8 cellular contexts compared by ENCODE assay signal in genomic region chr11:100855466-100856067, GRCh38.
DNase-seq lines count a peak whose midpoint lies in the region; ATAC-seq, FAIRE-seq and TF ChIP-seq lines count a peak whose summit lies in the region.

No MANE protein-coding gene starts in this region.

- peaks cover 0 to 3% (median 0%) of the 10 kb centered on the region in 9 donors for H3K9me3 Mint-ChIP-seq in naive thymus-derived CD8-positive, alpha-beta T cell

- H3K27ac Mint-ChIP-seq in naive thymus-derived CD8-positive, alpha-beta T cell, result no peak overlapping the region

- H3K9me3 ChIP-seq in OCI-LY7 (ENCODE audit: low read length) (no peaks in the 10 kb centered on the region), endothelial cell of umbilical vein (replicated peaks; ENCODE audit: control insufficient read depth, insufficient read depth, low read length) (no peaks in the 10 kb centered on the region), prostate gland (no peaks in the 10 kb centered on the region)
- no peaks in the 10 kb centered on the region for H3K9me3 ChIP-seq in effector memory CD4-positive, alpha-beta T cell (ENCODE audit: control insufficient read depth, low read length)

- H3K27me3 Mint-ChIP-seq in naive thymus-derived CD8-positive, alpha-beta T cell, result peaks cover 0 to 5% (median 2%) of the 10 kb centered on the region in 5 donors

- H3K4me1 ChIP-seq in OCI-LY7 (ENCODE audit: insufficient read depth, low read length, poor library complexity, severe bottlenecking) (no peaks in the 10 kb centered on the region), endothelial cell of umbilical vein (ENCODE audit: control insufficient read depth, extremely low read depth, insufficient read depth, low read length) (no peaks in the 10 kb centered on the region), prostate gland (replicated peaks) (no peaks in the 10 kb centered on the region)
- no peaks in the 10 kb centered on the region for H3K4me1 ChIP-seq in effector memory CD4-positive, alpha-beta T cell (ENCODE audit: control insufficient read depth, insufficient read depth, low read length, poor library complexity, severe bottlenecking)

- POLR2A ChIA-PET in OCI-LY7 (lab: Charles Lee), result no interaction called here
- POLR2A ChIA-PET in endothelial cell of umbilical vein (lab: Charles Lee), result no interaction called here
- POLR2A ChIA-PET in naive thymus-derived CD8-positive, alpha-beta T cell (lab: Charles Lee), result no interaction called here

- no peak overlapping the region for H3K4me3 Mint-ChIP-seq in naive thymus-derived CD8-positive, alpha-beta T cell

- H3K27me3 ChIP-seq in endothelial cell of umbilical vein (ENCODE audit: control insufficient read depth in 2 of 2, insufficient read depth in 2 of 2, low read length in 2 of 2), result no peaks in the 10 kb centered on the region
- no peaks in the 10 kb centered on the region for H3K27me3 ChIP-seq in prostate gland (replicated peaks; ENCODE audit: insufficient read depth)
- no peaks in the 10 kb centered on the region for H3K27me3 ChIP-seq in effector memory CD4-positive, alpha-beta T cell (replicated peaks; ENCODE audit: control insufficient read depth, insufficient read depth, low read length, poor library complexity, severe bottlenecking)

- H3K79me2 ChIP-seq in OCI-LY7 (ENCODE audit: insufficient read depth, low read depth, low read length) (no peaks in the 10 kb centered on the region), endothelial cell of umbilical vein (ENCODE audit: control insufficient read depth, insufficient read depth, low read length) (no peaks in the 10 kb centered on the region)

- H3K4me2 ChIP-seq in OCI-LY7 (ENCODE audit: low read length), result no peak overlapping the region
- H3K4me2 ChIP-seq in endothelial cell of umbilical vein (ENCODE audit: insufficient read depth, low read length), result no peak overlapping the region

- WGBS in prostate gland, result 2% methylated on average over 1 of the region's 1 CpG

- H3K27ac ChIP-seq in OCI-LY7 (ENCODE audit: low read depth, low read length, poor library complexity, severe bottlenecking) (no peak overlapping the region), endothelial cell of umbilical vein (ENCODE audit: insufficient read depth, low read depth, low read length) (no peak overlapping the region), prostate gland (no peak overlapping the region)
- H3K27ac ChIP-seq in effector memory CD4-positive, alpha-beta T cell (ENCODE audit: insufficient read depth, low read length, poor library complexity, severe bottlenecking), result no peak overlapping the region

- H3K4me3 ChIP-seq in OCI-LY7 (ENCODE audit: low read depth, low read length, poor library complexity, severe bottlenecking) (no peak overlapping the region), endothelial cell of umbilical vein (replicated peaks in 1 of 3; ENCODE audit: insufficient read depth in 1 of 3, low read depth in 1 of 3, low read length in 3 of 3) (no peak overlapping the region), prostate gland (no peak overlapping the region)
- H3K4me3 ChIP-seq in effector memory CD4-positive, alpha-beta T cell (ENCODE audit: insufficient read depth, low read depth, low read length, poor library complexity, severe bottlenecking), result no peak overlapping the region

- intact Hi-C loops in OCI-LY7 (cut with micrococcal nuclease; ENCODE audit: unreplicated experiment), result loop anchor here (2.0 kb wide), 3 partner anchors 75 to 279 kb away; no protein-coding TSS in a partner anchor
- intact Hi-C loops in endothelial cell of umbilical vein (cut with micrococcal nuclease), result loop anchor here (1.0 to 2.0 kb wide), 4 partner anchors 75 to 279 kb away; partner anchors contain the start of gene ARHGAP42
- intact Hi-C loops in prostate gland (cut with DNase I), result loop anchor here (5.0 kb wide), 1 partner anchor 168 kb away; the partner anchor contains the start of gene ARHGAP42

- CTCF ChIA-PET in OCI-LY7 (lab: Charles Lee; ENCODE audit: unreplicated experiment), result no interaction called here
- CTCF ChIA-PET in endothelial cell of umbilical vein (lab: Charles Lee), result interaction anchor here (1.2 to 2.4 kb wide), 3 partner anchors 168 to 278 kb away, joined by 12 to 43 read pairs (median 13); partner anchors contain the start of gene ARHGAP42

- dilution Hi-C loops in endothelial cell of umbilical vein (cut with MboI; ENCODE audit: extremely low pct_ligation_motif_present, low sequenced_read_pairs), result no loop called here

- no peaks in the 10 kb centered on the region for H3K4me1 Mint-ChIP-seq in naive thymus-derived CD8-positive, alpha-beta T cell

- TF ChIP-seq POLR2A in endothelial cell of umbilical vein (IDR thresholded peaks at IDR 0.05; ENCODE audit: low read depth, low read length) (no peak), prostate gland (IDR thresholded peaks at IDR 0.05) (no peak)

- FAIRE-seq in endothelial cell of umbilical vein (lab: Jason Lieb, UNC), result peak; percentile 47

- no peaks in the 10 kb centered on the region for H3K9me2 ChIP-seq in OCI-LY7 (ENCODE audit: insufficient read depth, low read length)

- H3K9me1 ChIP-seq in endothelial cell of umbilical vein (replicated peaks; ENCODE audit: control insufficient read depth, extremely low read depth, insufficient read depth, low read length), result no peaks in the 10 kb centered on the region

- DNase-seq in HT-29 (ENCODE audit: low spot score) (peak; percentile 82), OCI-LY7 (ENCODE audit: low spot score) (peak; percentile 39), endothelial cell of umbilical vein (ENCODE audit: low read depth, low spot score) (peak; percentile 61), prostate gland (ENCODE audit: low spot score) (no peak)
- DNase-seq in naive thymus-derived CD8-positive, alpha-beta T cell, result no peak
- DNase-seq in effector memory CD4-positive, alpha-beta T cell, result no peak

- TF ChIP-seq CTCF in GM12872 (IDR thresholded peaks at IDR 0.05; ENCODE audit: insufficient read depth, low read depth, low read length) (peak; percentile 43; the same call in 1 of the 3 replicates), OCI-LY7 (conservative IDR thresholded peaks at IDR 0.05; ENCODE audit: low read length) (peak; percentile 79), endothelial cell of umbilical vein (IDR thresholded peaks at IDR 0.05; ENCODE audit: extremely low read depth in 1 of 2, insufficient read depth in 1 of 2, low read depth in 1 of 2, low read length in 2 of 2) (peak; percentile 36 to 41), prostate gland (IDR thresholded peaks at IDR 0.05) (peak; percentile 37 to 80 (median 74))

- BruUV-seq in OCI-LY7 (replicated peaks; lab: Mats Ljungman, UMichigan) (no TSS peak), endothelial cell of umbilical vein (replicated peaks; lab: Mats Ljungman, UMichigan) (no TSS peak)

- no peak overlapping the region for H3K9ac ChIP-seq in endothelial cell of umbilical vein (replicated peaks; ENCODE audit: extremely low read depth, insufficient read depth, low read length)

- H2AFZ ChIP-seq in OCI-LY7 (ENCODE audit: low read length) (no peak overlapping the region), endothelial cell of umbilical vein (ENCODE audit: low read depth, low read length) (no peak overlapping the region)

- H4K20me1 ChIP-seq in OCI-LY7 (ENCODE audit: insufficient read depth, low read length) (no peaks in the 10 kb centered on the region), endothelial cell of umbilical vein (replicated peaks; ENCODE audit: control insufficient read depth, extremely low read depth, insufficient read depth, low read length) (no peaks in the 10 kb centered on the region)

- H3K36me3 ChIP-seq in OCI-LY7 (ENCODE audit: insufficient read depth, low read length), result no peaks in the 10 kb centered on the region
- no peaks in the 10 kb centered on the region for H3K36me3 ChIP-seq in endothelial cell of umbilical vein (ENCODE audit: control insufficient read depth in 2 of 2, extremely low read depth in 1 of 2, insufficient read depth in 2 of 2, low read length in 2 of 2)
- no peaks in the 10 kb centered on the region for H3K36me3 ChIP-seq in prostate gland
- no peaks in the 10 kb centered on the region for H3K36me3 ChIP-seq in effector memory CD4-positive, alpha-beta T cell (ENCODE audit: control insufficient read depth, insufficient read depth, low read length)

- no peaks in the 10 kb centered on the region for H3K36me3 Mint-ChIP-seq in naive thymus-derived CD8-positive, alpha-beta T cell

- no peak for ATAC-seq in activated CD4-positive, CD25-positive, alpha-beta regulatory T cell treated with anti-CD3 and anti-CD28 coated beads, Interleukin-2, amount 50 U/mL, for 24 hours
- no peak for ATAC-seq in naive thymus-derived CD8-positive, alpha-beta T cell

TF ChIP-seq in endothelial cell of umbilical vein, 7 proteins besides CTCF, POLR2A, EP300 and RAD21:
- TF ChIP-seq EZH2 (IDR thresholded peaks at IDR 0.05; ENCODE audit: borderline replicate concordance, low read depth, low read length, severe bottlenecking) (no peak), MAX (IDR thresholded peaks at IDR 0.05; ENCODE audit: insufficient read depth, insufficient read length) (no peak), JUN (IDR thresholded peaks at IDR 0.05; ENCODE audit: borderline replicate concordance, insufficient read depth, insufficient read length, low read depth) (no peak), GATA2 (IDR thresholded peaks at IDR 0.05; ENCODE audit: insufficient read depth, insufficient read length, low read depth, low read length) (no peak)

Comparison
In these comparisons a context has a peak if more than half of its experiments do, and no peak if none do; other contexts are left out.
1. DNase-seq: peak in HT-29 (single experiment), OCI-LY7 (single experiment) and endothelial cell of umbilical vein (single experiment); none in prostate gland (single experiment), naive thymus-derived CD8-positive, alpha-beta T cell (0 of 10) and effector memory CD4-positive, alpha-beta T cell (0 of 3).
2. Peak in every context shown above with its lines, with median percentiles within 50 percentile points of each other: CTCF ChIP-seq.